Comparison of ENCODE assay signal across 26 cellular contexts in the genomic region with DNA sequence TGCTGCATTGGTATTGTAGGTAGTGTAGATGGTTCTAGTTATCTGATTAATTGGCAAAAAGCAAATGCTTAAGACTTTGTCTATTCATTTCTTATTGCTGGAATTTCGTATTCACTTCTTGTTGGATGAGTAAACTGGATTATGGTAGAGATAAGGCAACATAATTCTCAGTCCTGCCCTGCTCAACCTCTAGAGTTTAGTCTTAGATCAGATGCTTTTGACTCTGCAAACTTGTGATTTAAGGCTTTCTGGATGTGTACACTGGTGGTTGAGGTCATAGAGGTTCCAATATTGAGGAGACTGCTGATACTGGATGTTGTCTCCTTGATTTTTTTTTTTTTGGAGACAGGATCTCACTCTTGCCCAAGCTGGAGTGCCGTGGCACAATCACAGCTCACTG. TPM values are rescaled to one million over a fixed set of nuclear protein-coding genes. Genes with fewer than 3 reads are reported as not detected.
DNase-seq lines count a peak whose midpoint lies in the region; ATAC-seq and FAIRE-seq lines count a peak whose summit lies in the region.
"Had no signal": no experiment of that assay in that cellular context is flagged by ENCODE, and none has a peak within 500 bp of the region (broad histone marks: within the 10 kb centered on the region; RNA-seq: fewer than 3 reads in every experiment).

No MANE protein-coding gene starts in this region.

- H3K4me3 Mint-ChIP-seq in activated CD8-positive, alpha-beta T cell treated with anti-CD3 and anti-CD28 coated beads, Interleukin-2, amount 10 ng/mL, durations not matched to agents 7 days and 5 days, result no peak overlapping the region
- peak overlapping the region; percentile 68 to 78 for H3K4me3 Mint-ChIP-seq in effector memory CD8-positive, alpha-beta T cell
- no peak overlapping the region for H3K4me3 Mint-ChIP-seq in activated naive CD4-positive, alpha-beta T cell treated with anti-CD3 and anti-CD28 coated beads for 36 hours
- H3K4me3 Mint-ChIP-seq: B cell, H9 had no signal

- peak; percentile 29 to 64 for ATAC-seq in activated naive CD4-positive, alpha-beta T cell treated with anti-CD3 and anti-CD28 coated beads, Interleukin-2, amount 50 U/mL, for 72 hours
- no peak for ATAC-seq in activated CD8-positive, alpha-beta T cell treated with anti-CD3 and anti-CD28 coated beads, Interleukin-2, amount 10 ng/mL, durations not matched to agents 7 days and 5 days
- no peak for ATAC-seq in effector memory CD8-positive, alpha-beta T cell (replicated peaks)
- ATAC-seq: body of pancreas, heart left ventricle, left ventricle myocardium superior, right cardiac atrium had no signal

- no peak for DNase-seq in activated naive CD4-positive, alpha-beta T cell treated with anti-CD3 and anti-CD28 coated beads, Interleukin-2, amount 50 U/mL, for 72 hours (ENCODE audit: low spot score in 2 of 2)
- DNase-seq in activated naive CD4-positive, alpha-beta T cell (lab: John Stamatoyannopoulos, UW), result no peak
- DNase-seq in activated CD8-positive, alpha-beta T cell treated with anti-CD3 and anti-CD28 coated beads, Interleukin-2, amount 10 ng/mL, durations not matched to agents 7 days and 5 days, result no peak
- no peak for DNase-seq in effector memory CD8-positive, alpha-beta T cell
- DNase-seq in DMS153 (lab: John Stamatoyannopoulos, UW) (no peak), RCC 7860 (ENCODE audit: low spot score) (no peak), KBM-7 (no peak)
- DNase-seq in activated naive CD4-positive, alpha-beta T cell treated with anti-CD3 and anti-CD28 coated beads for 36 hours, result no peak
- DNase-seq: body of pancreas; cerebellar nuclear complex; DMS79; H9; heart left ventricle; islet precursor cell; left ventricle myocardium superior; MG63; NCI-H1105; NCI-H2029; NCI-H510A treated with DMSO at 0.1 percent for 48 hours; posterior cingulate gyrus; right cardiac atrium; spleen; stimulated activated CD4-positive, alpha-beta T cell treated with anti-CD3 and anti-CD28 coated beads, Interleukin-2, amount 100 ng/mL, for 24 hours; stimulated activated CD8-positive, alpha-beta memory T cell treated with anti-CD3 and anti-CD28 coated beads, Interleukin-4, amount 100 ng/mL, for 48 hours; tibial artery had no signal

- peaks cover 0 to 17% of the 10 kb centered on the region in 2 donors for H3K36me3 Mint-ChIP-seq in activated naive CD4-positive, alpha-beta T cell treated with anti-CD3 and anti-CD28 coated beads, Interleukin-2, amount 50 U/mL, for 72 hours
- peaks cover 28% of the 10 kb centered on the region for H3K36me3 Mint-ChIP-seq in activated CD8-positive, alpha-beta T cell treated with anti-CD3 and anti-CD28 coated beads, Interleukin-2, amount 10 ng/mL, durations not matched to agents 7 days and 5 days (ENCODE audit: low read depth)
- H3K36me3 Mint-ChIP-seq in effector memory CD8-positive, alpha-beta T cell (ENCODE audit: insufficient read depth), result peaks cover 8% of the 10 kb centered on the region
- peaks cover 6% of the 10 kb centered on the region for H3K36me3 Mint-ChIP-seq in activated naive CD4-positive, alpha-beta T cell treated with anti-CD3 and anti-CD28 coated beads for 36 hours (ENCODE audit: low read depth)

- peaks cover 52% of the 10 kb centered on the region for H3K4me1 Mint-ChIP-seq in activated CD8-positive, alpha-beta T cell treated with anti-CD3 and anti-CD28 coated beads, Interleukin-2, amount 10 ng/mL, durations not matched to agents 7 days and 5 days (ENCODE audit: low read depth)
- peaks cover 41 to 54% of the 10 kb centered on the region in 2 donors for H3K4me1 Mint-ChIP-seq in effector memory CD8-positive, alpha-beta T cell (ENCODE audit: low read depth in 2 of 2)
- peaks cover 51% of the 10 kb centered on the region for H3K4me1 Mint-ChIP-seq in activated naive CD4-positive, alpha-beta T cell treated with anti-CD3 and anti-CD28 coated beads for 36 hours (ENCODE audit: low read depth)

- H3K27ac Mint-ChIP-seq in activated naive CD4-positive, alpha-beta T cell treated with anti-CD3 and anti-CD28 coated beads, Interleukin-2, amount 50 U/mL, for 72 hours, result peak overlapping the region; percentile 44 to 73
- H3K27ac Mint-ChIP-seq in activated CD8-positive, alpha-beta T cell treated with anti-CD3 and anti-CD28 coated beads, Interleukin-2, amount 10 ng/mL, durations not matched to agents 7 days and 5 days, result peak overlapping the region; percentile 85
- peak overlapping the region; percentile 65 to 93 for H3K27ac Mint-ChIP-seq in effector memory CD8-positive, alpha-beta T cell
- no peak overlapping the region for H3K27ac Mint-ChIP-seq in activated naive CD4-positive, alpha-beta T cell treated with anti-CD3 and anti-CD28 coated beads for 36 hours

- POLR2A ChIA-PET in activated CD8-positive, alpha-beta T cell treated with anti-CD3 and anti-CD28 coated beads, Interleukin-2, amount 10 ng/mL, durations not matched to agents 7 days and 5 days (lab: Charles Lee), result interaction anchor here (0.7 kb wide), 1 partner anchor 136 kb away, joined by 3 read pairs; no protein-coding TSS in a partner anchor

- intact Hi-C loops in activated naive CD4-positive, alpha-beta T cell treated with anti-CD3 and anti-CD28 coated beads for 36 hours (cut with micrococcal nuclease), result loop anchor here (2.0 kb wide), 1 partner anchor 32 kb away; no protein-coding TSS in a partner anchor

- no peaks in the 10 kb centered on the region for H3K9me3 Mint-ChIP-seq in activated naive CD4-positive, alpha-beta T cell treated with anti-CD3 and anti-CD28 coated beads, Interleukin-2, amount 50 U/mL, for 72 hours
- no peaks in the 10 kb centered on the region for H3K9me3 Mint-ChIP-seq in activated CD8-positive, alpha-beta T cell treated with anti-CD3 and anti-CD28 coated beads, Interleukin-2, amount 10 ng/mL, durations not matched to agents 7 days and 5 days (ENCODE audit: insufficient read depth)
- no peaks in the 10 kb centered on the region for H3K9me3 Mint-ChIP-seq in effector memory CD8-positive, alpha-beta T cell
- no peaks in the 10 kb centered on the region for H3K9me3 Mint-ChIP-seq in activated naive CD4-positive, alpha-beta T cell treated with anti-CD3 and anti-CD28 coated beads for 36 hours
- H3K9me3 Mint-ChIP-seq: H9 had no signal

- FAIRE-seq in RCC 7860 (lab: Jason Lieb, UNC), result no peak

- in situ Hi-C loops in KBM-7 (cut with MboI; ENCODE audit: low pct_unique_long_range_greater_than_20kb, low sequenced_read_pairs), result no loop called here

- CTCF ChIA-PET in activated CD8-positive, alpha-beta T cell treated with anti-CD3 and anti-CD28 coated beads, Interleukin-2, amount 10 ng/mL, durations not matched to agents 7 days and 5 days (lab: Charles Lee), result interaction anchor here (1.4 to 1.6 kb wide), 3 partner anchors 15 to 116 kb away, joined by 3 to 6 read pairs (median 3); no protein-coding TSS in a partner anchor
- CTCF ChIA-PET in activated naive CD4-positive, alpha-beta T cell treated with anti-CD3 and anti-CD28 coated beads for 36 hours (lab: Charles Lee), result interaction anchor here (0.8 to 1.0 kb wide), 2 partner anchors 63 to 131 kb away, joined by 3 read pairs; partner anchors contain the start of gene DIMT1

- H3K27me3 Mint-ChIP-seq in activated CD8-positive, alpha-beta T cell treated with anti-CD3 and anti-CD28 coated beads, Interleukin-2, amount 10 ng/mL, durations not matched to agents 7 days and 5 days (ENCODE audit: low read depth), result no peaks in the 10 kb centered on the region
- H3K27me3 Mint-ChIP-seq in effector memory CD8-positive, alpha-beta T cell, result no peaks in the 10 kb centered on the region
- H3K27me3 Mint-ChIP-seq in activated naive CD4-positive, alpha-beta T cell treated with anti-CD3 and anti-CD28 coated beads for 36 hours (ENCODE audit: low read depth), result no peaks in the 10 kb centered on the region
- H3K27me3 Mint-ChIP-seq: B cell had no signal

RNA-seq across cellular contexts. Expression of gene KIF2A, which starts 35.0 kb away (rescaled TPM):
- 100 to 1,000 TPM; 142 to 155 TPM for total RNA-seq in activated naive CD4-positive, alpha-beta T cell treated with anti-CD3 and anti-CD28 coated beads, Interleukin-2, amount 50 U/mL, for 72 hours
- total RNA-seq in activated CD8-positive, alpha-beta T cell treated with anti-CD3 and anti-CD28 coated beads, Interleukin-2, amount 10 ng/mL, durations not matched to agents 7 days and 5 days, result 100 to 1,000 TPM; 149 to 151 TPM
- total RNA-seq in activated naive CD4-positive, alpha-beta T cell treated with anti-CD3 and anti-CD28 coated beads for 36 hours, result 100 to 1,000 TPM; 101 to 117 TPM

Comparison
In these comparisons a context has a peak if more than half of its experiments do, and no peak if none do; other contexts are left out.
1. ATAC-seq: peak in activated naive CD4-positive, alpha-beta T cell treated with anti-CD3 and anti-CD28 coated beads, Interleukin-2, amount 50 U/mL, for 72 hours (2 of 2); none in activated CD8-positive, alpha-beta T cell treated with anti-CD3 and anti-CD28 coated beads, Interleukin-2, amount 10 ng/mL, durations not matched to agents 7 days and 5 days (single experiment) and effector memory CD8-positive, alpha-beta T cell (single experiment).
2. H3K4me3 Mint-ChIP-seq: peak in effector memory CD8-positive, alpha-beta T cell (2 of 2); none in activated CD8-positive, alpha-beta T cell treated with anti-CD3 and anti-CD28 coated beads, Interleukin-2, amount 10 ng/mL, durations not matched to agents 7 days and 5 days (single experiment) and activated naive CD4-positive, alpha-beta T cell treated with anti-CD3 and anti-CD28 coated beads for 36 hours (single experiment).